20 cellular contexts compared by ENCODE assay signal in the genomic region with DNA sequence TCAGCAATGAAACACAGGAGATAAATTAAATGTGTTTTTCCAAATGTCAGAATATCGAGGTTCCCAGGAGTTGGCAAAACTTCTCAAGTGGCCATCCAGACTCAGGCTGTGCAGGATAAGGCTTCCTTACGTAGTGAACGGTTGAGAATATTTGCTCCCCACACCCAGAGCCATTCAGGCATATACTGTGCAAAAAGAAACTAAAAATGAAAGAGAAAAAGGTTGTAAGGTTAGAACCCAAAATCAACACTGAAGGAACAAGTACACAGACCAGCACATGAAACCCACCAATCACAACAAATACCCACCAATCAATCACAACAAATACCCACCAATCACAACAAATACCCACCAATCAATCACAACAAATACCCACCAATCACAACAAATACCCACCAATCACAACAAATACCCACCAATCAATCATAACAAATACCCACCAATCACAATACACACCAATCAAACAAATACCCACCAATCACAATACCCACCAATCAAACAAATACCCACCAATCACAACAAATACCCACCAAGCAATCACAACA. TPM values are rescaled to one million over a fixed set of nuclear protein-coding genes. Genes with fewer than 3 reads are reported as not detected.
"Had no signal": no experiment of that assay in that cellular context is flagged by ENCODE, and none has a peak within 500 bp of the region (broad histone marks: within the 10 kb centered on the region; RNA-seq: fewer than 3 reads in every experiment).

No MANE protein-coding gene starts in this region.

- H3K27ac Mint-ChIP-seq: effector memory CD8-positive, alpha-beta T cell; naive thymus-derived CD4-positive, alpha-beta T cell; nephron progenitor cell; stimulated activated naive B cell treated with anti-CD40 and anti-IgM and Interleukin-4, amounts not matched to agents 10 μg/mL and 1 μg/mL and 100 μg/mL, for 72 hours had no signal

- H3K4me1 ChIP-seq: left ventricle myocardium inferior, parathyroid adenoma, psoas muscle, right lobe of liver, testis, tibial nerve had no signal

- H3K27me3 Mint-ChIP-seq: effector memory CD8-positive, alpha-beta T cell; naive thymus-derived CD4-positive, alpha-beta T cell; stimulated activated naive B cell treated with anti-CD40 and anti-IgM and Interleukin-4, amounts not matched to agents 10 μg/mL and 1 μg/mL and 100 μg/mL, for 72 hours; stimulated activated naive CD8-positive, alpha-beta T cell treated with anti-CD3 and anti-CD28 coated beads, Interleukin-15, amount 100 ng/mL, for 72 hours had no signal

- H3K9me3 ChIP-seq: esophagus squamous epithelium, left ventricle myocardium inferior, psoas muscle, right lobe of liver, testis, tibial nerve had no signal

- ATAC-seq: effector memory CD8-positive, alpha-beta T cell; left cardiac atrium; naive thymus-derived CD4-positive, alpha-beta T cell; psoas muscle; right lobe of liver; stimulated activated naive B cell treated with anti-CD40 and anti-IgM and Interleukin-4, amounts not matched to agents 10 μg/mL and 1 μg/mL and 100 μg/mL, for 72 hours; stimulated activated naive CD8-positive, alpha-beta T cell treated with anti-CD3 and anti-CD28 coated beads, Interleukin-15, amount 100 ng/mL, for 72 hours had no signal

- FAIRE-seq: kidney had no signal

- H3K4me1 Mint-ChIP-seq: nephron progenitor cell; stimulated activated naive CD8-positive, alpha-beta T cell treated with anti-CD3 and anti-CD28 coated beads, Interleukin-15, amount 100 ng/mL, for 72 hours had no signal

- H3K27me3 ChIP-seq: esophagus squamous epithelium, right lobe of liver, testis, tibial nerve had no signal

- H3K4me3 ChIP-seq: esophagus squamous epithelium, left ventricle myocardium inferior, lung, psoas muscle, right lobe of liver, testis, tibial nerve had no signal

- H3K9me3 Mint-ChIP-seq: effector memory CD8-positive, alpha-beta T cell; nephron progenitor cell; stimulated activated naive B cell treated with anti-CD40 and anti-IgM and Interleukin-4, amounts not matched to agents 10 μg/mL and 1 μg/mL and 100 μg/mL, for 72 hours; stimulated activated naive CD8-positive, alpha-beta T cell treated with anti-CD3 and anti-CD28 coated beads, Interleukin-15, amount 100 ng/mL, for 72 hours had no signal

- H3K4me3 Mint-ChIP-seq: effector memory CD8-positive, alpha-beta T cell; naive thymus-derived CD4-positive, alpha-beta T cell; nephron progenitor cell; stimulated activated naive B cell treated with anti-CD40 and anti-IgM and Interleukin-4, amounts not matched to agents 10 μg/mL and 1 μg/mL and 100 μg/mL, for 72 hours; stimulated activated naive CD8-positive, alpha-beta T cell treated with anti-CD3 and anti-CD28 coated beads, Interleukin-15, amount 100 ng/mL, for 72 hours had no signal

- DNase-seq: effector memory CD8-positive, alpha-beta T cell; esophagus squamous epithelium; foreskin fibroblast; kidney; left cardiac atrium; left ventricle myocardium inferior; mesendoderm; naive thymus-derived CD4-positive, alpha-beta T cell; nephron progenitor cell; psoas muscle; retina; right lobe of liver; stimulated activated CD4-positive, alpha-beta T cell treated with anti-CD3 and anti-CD28 coated beads, Interleukin-4, amount 100 ng/mL, for 24 hours; stimulated activated naive B cell treated with anti-CD40 and anti-IgM and Interleukin-4, amounts not matched to agents 10 μg/mL and 1 μg/mL and 100 μg/mL, for 72 hours; stimulated activated naive CD8-positive, alpha-beta T cell treated with anti-CD3 and anti-CD28 coated beads, Interleukin-15, amount 100 ng/mL, for 72 hours; testis had no signal

- H3K27ac ChIP-seq: epithelial cell of prostate, esophagus squamous epithelium, left ventricle myocardium inferior, parathyroid adenoma, psoas muscle, right lobe of liver, testis, tibial nerve had no signal

- H3K9ac ChIP-seq: parathyroid adenoma had no signal

- H2AFZ ChIP-seq: parathyroid adenoma had no signal

- H3K79me2 ChIP-seq: parathyroid adenoma had no signal

RNA-seq across cellular contexts. Expression of a gene that starts 20.5 kb away (rescaled TPM):
- total RNA-seq: left cardiac atrium, psoas muscle had no signal
